ENCODE assay signal across 9 cellular contexts in genomic region chr7:17144313-17144712, GRCh38.
DNase-seq lines count a peak whose midpoint lies in the region; ATAC-seq and TF ChIP-seq lines count a peak whose summit lies in the region.
"Had no signal": no experiment of that assay in that cellular context is flagged by ENCODE, and none has a peak within 500 bp of the region (broad histone marks: within the 10 kb centered on the region; RNA-seq: fewer than 3 reads in every experiment).

No MANE protein-coding gene starts in this region.

- peaks cover 52% of the 10 kb centered on the region for H3K4me1 Mint-ChIP-seq in T-helper 17 cell

- no peak overlapping the region for H4K91ac ChIP-seq in neuronal stem cell (ENCODE audit: low read depth, low read length, poor library complexity)

- H3K36me3 ChIP-seq in neuronal stem cell (replicated peaks in 1 of 2; ENCODE audit: control insufficient read depth in 2 of 2, insufficient read depth in 2 of 2, low read length in 2 of 2): no peaks in the 10 kb centered on the region
- H3K36me3 ChIP-seq: uterus had no signal

- H3K79me1 ChIP-seq in neuronal stem cell (ENCODE audit: low read depth, low read length): no peaks in the 10 kb centered on the region

- no peak overlapping the region for H4K8ac ChIP-seq in neuronal stem cell (ENCODE audit: low read depth, low read length)

- no peaks in the 10 kb centered on the region for H3K4me1 ChIP-seq in neuronal stem cell (ENCODE audit: control insufficient read depth in 2 of 2, insufficient read depth in 1 of 2, low read depth in 1 of 2, low read length in 2 of 2)
- H3K4me1 ChIP-seq: uterus had no signal

- H3K27me3 ChIP-seq in neuronal stem cell (ENCODE audit: control insufficient read depth in 3 of 3, insufficient read depth in 3 of 3, low read depth in 1 of 3, low read length in 3 of 3): no peaks in the 10 kb centered on the region
- H3K27me3 ChIP-seq: uterus had no signal

- no CpG with 5 or more reads among the region's 3 CpGs for WGBS in neuronal stem cell (ENCODE audit: extremely low coverage in 2 of 2, insufficient read length in 2 of 2, insufficient replicate concordance in 1 of 2), 2 donors

- H3K4me3 Mint-ChIP-seq in T-helper 17 cell: peak overlapping the region; percentile 68

- H2BK15ac ChIP-seq in neuronal stem cell (ENCODE audit: low read length): no peak overlapping the region

- H3K4ac ChIP-seq in neuronal stem cell (ENCODE audit: low read length): no peak overlapping the region

- in situ Hi-C loops in astrocyte of the spinal cord (cut with HindIII; ENCODE audit: low sequenced_read_pairs): no loop called here

- H3K36me3 Mint-ChIP-seq in T-helper 17 cell (ENCODE audit: low read depth): peaks cover 7% of the 10 kb centered on the region

- H3K4me3 ChIP-seq in astrocyte of the spinal cord (ENCODE audit: low read depth, low read length) (no peak overlapping the region), neuronal stem cell (ENCODE audit: low read length in 2 of 2) (no peak overlapping the region)
- H3K4me3 ChIP-seq: uterus had no signal

- no peaks in the 10 kb centered on the region for H3K27me3 Mint-ChIP-seq in T-helper 17 cell

- H3K27ac ChIP-seq in neuronal stem cell (replicated peaks; ENCODE audit: low read length): no peak overlapping the region
- H3K27ac ChIP-seq: uterus had no signal

- H3K27ac Mint-ChIP-seq in T-helper 17 cell: peak overlapping the region; percentile 85

- ATAC-seq in GM18508 (IDR thresholded peaks at IDR 0.05; ENCODE audit: insufficient read depth, unreplicated experiment) (peak; percentile 41), T-helper 17 cell (peak; percentile 88)

- H3K9me3 ChIP-seq in T-helper 17 cell (ENCODE audit: control insufficient read depth, low read length, poor library complexity, severe bottlenecking) (no peaks in the 10 kb centered on the region), neuronal stem cell (replicated peaks in 1 of 2; ENCODE audit: control insufficient read depth in 2 of 2, insufficient read depth in 1 of 2, low read depth in 1 of 2, low read length in 2 of 2) (no peaks in the 10 kb centered on the region)
- H3K9me3 ChIP-seq: uterus had no signal

- no peak overlapping the region for H3K9ac ChIP-seq in neuronal stem cell (ENCODE audit: low read depth, low read length, poor library complexity)

- H2AFZ ChIP-seq in neuronal stem cell (ENCODE audit: low read length): no peak overlapping the region

- H3K14ac ChIP-seq in neuronal stem cell (ENCODE audit: low read length): no peak overlapping the region

- H2AK5ac ChIP-seq in neuronal stem cell (ENCODE audit: low read depth, low read length): no peak overlapping the region

- no peak for TF ChIP-seq CTCF in astrocyte of the spinal cord (IDR thresholded peaks at IDR 0.05; ENCODE audit: low read depth, low read length)

- no peak overlapping the region for H3K23ac ChIP-seq in neuronal stem cell (ENCODE audit: low read depth, low read length, poor library complexity)

- peak in 2 of 3 donors; percentile 12 to 45 for DNase-seq in T-helper 17 cell
- DNase-seq in astrocyte of the spinal cord (ENCODE audit: low read depth, low spot score): peak; percentile 32
- DNase-seq in stimulated activated CD4-positive, alpha-beta T cell treated with anti-CD3 and anti-CD28 coated beads, Interleukin-2, amount 100 ng/mL, for 24 hours: peak; percentile 64 to 71
- DNase-seq in T1000 (lab: John Stamatoyannopoulos, UW): no peak
- no peak for DNase-seq in NCI-H1048 (lab: John Stamatoyannopoulos, UW)
- no peak for DNase-seq in neuronal stem cell (ENCODE audit: low spot score)
- DNase-seq in SKM-1 (lab: John Stamatoyannopoulos, UW; ENCODE audit: unreplicated experiment): no peak
- DNase-seq: uterus had no signal

- H3K4me2 ChIP-seq in neuronal stem cell (ENCODE audit: insufficient read depth, low read length, poor library complexity, severe bottlenecking): no peak overlapping the region

- H3K18ac ChIP-seq in neuronal stem cell (ENCODE audit: low read length): no peak overlapping the region

- H2BK120ac ChIP-seq in neuronal stem cell (ENCODE audit: low read depth, low read length): no peak overlapping the region

- H2BK12ac ChIP-seq in neuronal stem cell (ENCODE audit: low read length): no peak overlapping the region

- no peak overlapping the region for H2BK5ac ChIP-seq in neuronal stem cell (ENCODE audit: low read length)

Comparison
In these comparisons a context has a peak if more than half of its experiments do, and no peak if none do; other contexts are left out.
1. DNase-seq: peak in T-helper 17 cell (2 of 3), astrocyte of the spinal cord (single experiment) and stimulated activated CD4-positive, alpha-beta T cell treated with anti-CD3 and anti-CD28 coated beads, Interleukin-2, amount 100 ng/mL, for 24 hours (2 of 2); none in T1000 (single experiment), NCI-H1048 (single experiment), neuronal stem cell (single experiment) and SKM-1 (single experiment).